In the genomic region with DNA sequence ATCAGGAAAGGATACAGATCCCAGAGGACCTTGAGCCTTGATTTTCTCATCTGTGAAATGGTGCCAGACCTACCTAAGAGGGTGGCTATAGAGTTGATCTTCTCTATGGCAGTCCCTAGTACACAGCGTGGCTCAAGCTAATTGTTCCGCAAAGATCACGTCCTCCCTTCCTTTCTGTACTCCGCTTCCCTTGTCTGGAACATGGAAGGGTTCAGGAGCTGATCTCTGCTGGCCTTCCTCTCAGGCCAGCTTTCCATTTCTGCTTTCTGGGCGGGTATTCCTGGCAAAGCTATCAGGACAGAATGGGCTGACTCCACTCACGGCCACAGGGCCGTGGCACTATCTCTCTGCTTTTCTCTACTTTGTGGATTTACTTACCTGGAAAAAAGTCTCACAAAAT, we compare ENCODE assay signal across 29 cellular contexts. TPM values are rescaled to one million over a fixed set of nuclear protein-coding genes. Genes with fewer than 3 reads are reported as not detected.
DNase-seq lines count a peak whose midpoint lies in the region; ATAC-seq, FAIRE-seq and TF ChIP-seq lines count a peak whose summit lies in the region.
"Had no signal": no experiment of that assay in that cellular context is flagged by ENCODE, and none has a peak within 500 bp of the region (broad histone marks: within the 10 kb centered on the region; RNA-seq: fewer than 3 reads in every experiment).

No MANE protein-coding gene starts in this region.

- no peaks in the 10 kb centered on the region for H3K9me3 ChIP-seq in uterus
- H3K9me3 ChIP-seq: HAP-1, upper lobe of left lung had no signal

- no peak overlapping the region for H3K4me2 ChIP-seq in mesendoderm (ENCODE audit: low read length)

- H3K4me1 Mint-ChIP-seq in activated T-cell treated with anti-CD3 and anti-CD28 coated beads, Interleukin-2, amount 50 U/mL, for 72 hours (ENCODE audit: low read depth), result peaks cover 28% of the 10 kb centered on the region
- H3K4me1 Mint-ChIP-seq: mesothelial cell of epicardium had no signal

- no CpG with 5 or more reads among the region's 7 CpGs for WGBS in mesendoderm (ENCODE audit: extremely low coverage, insufficient coverage, low lambda C conversion rate)

- no peak overlapping the region for H3K4me3 ChIP-seq in mesendoderm (ENCODE audit: low read length)
- no peak overlapping the region for H3K4me3 ChIP-seq in uterus
- H3K4me3 ChIP-seq: HAP-1, skin epidermis, upper lobe of left lung had no signal

- TF ChIP-seq POLR2A in uterus (IDR thresholded peaks at IDR 0.05), result no peak

- no peak for DNase-seq in activated T-cell treated with anti-CD3 and anti-CD28 coated beads, Interleukin-2, amount 50 U/mL, for 72 hours
- no peak for DNase-seq in activated T-cell treated with anti-CD3 and anti-CD28 coated beads for 4 hours
- DNase-seq in cerebellum (ENCODE audit: low spot score), result peak; percentile 51
- DNase-seq in mesendoderm, result no peak
- DNase-seq in uterus, result no peak
- no peak for DNase-seq in substantia nigra (lab: John Stamatoyannopoulos, UW)
- DNase-seq in GM19239 (ENCODE audit: insufficient read length, low spot score), result no peak
- DNase-seq: 8988T; activated CD4-positive, alpha-beta T cell treated with anti-CD3 and anti-CD28 coated beads for 36 hours; activated CD8-positive, alpha-beta T cell treated with anti-CD3 and anti-CD28 coated beads, Interleukin-2, amount 10 ng/mL, durations not matched to agents 7 days and 5 days; activated effector memory CD4-positive, alpha-beta T cell treated with anti-CD3 and anti-CD28 coated beads, Interleukin-2, amount 50 U/mL, for 16 hours; activated naive CD8-positive, alpha-beta T cell treated with anti-CD3 and anti-CD28 coated beads for 36 hours; aorta; CD8-positive, alpha-beta T cell; DMS 273 treated with DMSO at 0.1 percent for 48 hours; hypothalamus; immature natural killer cell; left colon; MV-4-11; naive thymus-derived CD4-positive, alpha-beta T cell; NCI-H1436 treated with DMSO at 0.1 percent for 48 hours; stimulated activated CD4-positive, alpha-beta T cell treated with anti-CD3 and anti-CD28 coated beads, Interleukin-1b, Interleukin-23, amount 100 ng/mL, for 48 hours; T-helper 2 cell; upper lobe of left lung had no signal

- H3K4me1 ChIP-seq in mesendoderm (ENCODE audit: control insufficient read depth, low read depth, low read length) (peaks cover 18% of the 10 kb centered on the region), uterus (peaks cover 0 to 11% of the 10 kb centered on the region in 2 donors)

- H3K27me3 Mint-ChIP-seq in activated T-cell treated with anti-CD3 and anti-CD28 coated beads, Interleukin-2, amount 50 U/mL, for 72 hours (ENCODE audit: low read depth), result no peaks in the 10 kb centered on the region
- H3K27me3 Mint-ChIP-seq: activated CD4-positive, alpha-beta T cell treated with anti-CD3 and anti-CD28 coated beads for 36 hours; activated naive CD8-positive, alpha-beta T cell treated with anti-CD3 and anti-CD28 coated beads for 36 hours; naive thymus-derived CD4-positive, alpha-beta T cell had no signal

- H3K79me2 ChIP-seq in mesendoderm (ENCODE audit: control insufficient read depth, insufficient read depth, low read length), result peaks cover 73% of the 10 kb centered on the region

- no peak overlapping the region for H3K4me3 Mint-ChIP-seq in activated T-cell treated with anti-CD3 and anti-CD28 coated beads, Interleukin-2, amount 50 U/mL, for 72 hours
- H3K4me3 Mint-ChIP-seq: activated CD4-positive, alpha-beta T cell treated with anti-CD3 and anti-CD28 coated beads for 36 hours; activated CD8-positive, alpha-beta T cell treated with anti-CD3 and anti-CD28 coated beads, Interleukin-2, amount 10 ng/mL, durations not matched to agents 7 days and 5 days; activated naive CD8-positive, alpha-beta T cell treated with anti-CD3 and anti-CD28 coated beads for 36 hours; CD8-positive, alpha-beta T cell; immature natural killer cell; mesothelial cell of epicardium; naive thymus-derived CD4-positive, alpha-beta T cell had no signal

- no peak overlapping the region for H3K23ac ChIP-seq in mesendoderm (ENCODE audit: low read length)

- no peak overlapping the region for H2BK15ac ChIP-seq in mesendoderm (replicated peaks; ENCODE audit: low read depth)

- H3K9me3 Mint-ChIP-seq in activated T-cell treated with anti-CD3 and anti-CD28 coated beads, Interleukin-2, amount 50 U/mL, for 72 hours, result no peaks in the 10 kb centered on the region
- H3K9me3 Mint-ChIP-seq: activated naive CD8-positive, alpha-beta T cell treated with anti-CD3 and anti-CD28 coated beads for 36 hours; CD8-positive, alpha-beta T cell; immature natural killer cell; mesothelial cell of epicardium; naive thymus-derived CD4-positive, alpha-beta T cell had no signal

- TF ChIP-seq CTCF in uterus (IDR thresholded peaks at IDR 0.05), result no peak

- no peak for FAIRE-seq in GM19239 (lab: Jason Lieb, UNC)

- no peak overlapping the region for H4K8ac ChIP-seq in mesendoderm (ENCODE audit: low read depth, low read length)

- no peak overlapping the region for H2BK5ac ChIP-seq in mesendoderm (ENCODE audit: low read length)

- no peak overlapping the region for H4K5ac ChIP-seq in mesendoderm (ENCODE audit: low read length)

- no peak overlapping the region for H2BK120ac ChIP-seq in mesendoderm (ENCODE audit: low read depth, low read length)

- H3K36me3 ChIP-seq in mesendoderm (ENCODE audit: control insufficient read depth, insufficient read depth, low read length) (no peaks in the 10 kb centered on the region), uterus (no peaks in the 10 kb centered on the region)

- intact Hi-C loops in uterus (cut with DNase I; ENCODE audit: low total_unique reads), result no loop called here

- H3K27me3 ChIP-seq in mesendoderm (ENCODE audit: insufficient read depth, low read length, poor library complexity), result no peaks in the 10 kb centered on the region
- no peaks in the 10 kb centered on the region for H3K27me3 ChIP-seq in uterus
- H3K27me3 ChIP-seq: upper lobe of left lung had no signal

- H3K27ac Mint-ChIP-seq in activated T-cell treated with anti-CD3 and anti-CD28 coated beads, Interleukin-2, amount 50 U/mL, for 72 hours, result peak overlapping the region; percentile 60
- H3K27ac Mint-ChIP-seq: activated CD4-positive, alpha-beta T cell treated with anti-CD3 and anti-CD28 coated beads for 36 hours; activated CD8-positive, alpha-beta T cell treated with anti-CD3 and anti-CD28 coated beads, Interleukin-2, amount 10 ng/mL, durations not matched to agents 7 days and 5 days; activated naive CD8-positive, alpha-beta T cell treated with anti-CD3 and anti-CD28 coated beads for 36 hours; CD8-positive, alpha-beta T cell; immature natural killer cell; mesothelial cell of epicardium had no signal

- no peak overlapping the region for H3K9ac ChIP-seq in mesendoderm (ENCODE audit: low read length)

- no peak for ATAC-seq in activated T-cell treated with anti-CD3 and anti-CD28 coated beads, Interleukin-2, amount 50 U/mL, for 72 hours (replicated peaks in 1 of 2)
- no peak for ATAC-seq in GM19452 (IDR thresholded peaks at IDR 0.05; ENCODE audit: unreplicated experiment)
- ATAC-seq: activated CD4-positive, alpha-beta T cell treated with anti-CD3 and anti-CD28 coated beads for 36 hours; activated CD8-positive, alpha-beta T cell treated with anti-CD3 and anti-CD28 coated beads, Interleukin-2, amount 10 ng/mL, durations not matched to agents 7 days and 5 days; CD8-positive, alpha-beta T cell; left colon; naive thymus-derived CD4-positive, alpha-beta T cell; SK-N-SH treated with all-trans-retinoic acid at 6 μM for 48 hours had no signal

- peaks cover 23% of the 10 kb centered on the region for H3K79me1 ChIP-seq in mesendoderm (ENCODE audit: low read length)

- H2AK5ac ChIP-seq in mesendoderm (ENCODE audit: low read length), result no peak overlapping the region

- H3K56ac ChIP-seq in mesendoderm (ENCODE audit: low read length), result peak overlapping the region; percentile 8

- no peak overlapping the region for H3K27ac ChIP-seq in mesendoderm (ENCODE audit: low read depth, low read length)
- H3K27ac ChIP-seq in uterus, result peak overlapping the region; percentile 40 to 65
- no peak overlapping the region for H3K27ac ChIP-seq in substantia nigra (ENCODE audit: low read depth, low read length, poor library complexity, severe bottlenecking)

- H3K36me3 Mint-ChIP-seq in activated T-cell treated with anti-CD3 and anti-CD28 coated beads, Interleukin-2, amount 50 U/mL, for 72 hours (ENCODE audit: insufficient read depth in 2 of 2), result peaks cover 0 to 7% of the 10 kb centered on the region in 2 donors

- no peak overlapping the region for H3K18ac ChIP-seq in mesendoderm (ENCODE audit: low read length)

- no peak overlapping the region for H3K4ac ChIP-seq in mesendoderm (ENCODE audit: low read depth, low read length)

RNA-seq across cellular contexts. Expression of a gene that starts 6.5 kb away (rescaled TPM):
- 10 to 100 TPM; 22.2 to 25.3 TPM for total RNA-seq in activated T-cell treated with anti-CD3 and anti-CD28 coated beads, Interleukin-2, amount 50 U/mL, for 72 hours
- total RNA-seq in cerebellum (27.3 TPM), uterus (10 to 100 TPM in 3 of 4 donors, 1 to 10 TPM in 1; 7.9 to 55.1 (median 22.6) TPM)
- polyA plus RNA-seq in mesendoderm (2013, experiment 1 of 2), result 38.0 TPM
- 35.8 TPM for polyA plus RNA-seq in mesendoderm (2013, experiment 2 of 2)

Comparison
In these comparisons a context has a peak if more than half of its experiments do, and no peak if none do; other contexts are left out.
1. H3K27ac ChIP-seq: peak in uterus (2 of 2); none in mesendoderm (single experiment) and substantia nigra (single experiment).